ENCODE assay signal across 8 cellular contexts in the genomic region with DNA sequence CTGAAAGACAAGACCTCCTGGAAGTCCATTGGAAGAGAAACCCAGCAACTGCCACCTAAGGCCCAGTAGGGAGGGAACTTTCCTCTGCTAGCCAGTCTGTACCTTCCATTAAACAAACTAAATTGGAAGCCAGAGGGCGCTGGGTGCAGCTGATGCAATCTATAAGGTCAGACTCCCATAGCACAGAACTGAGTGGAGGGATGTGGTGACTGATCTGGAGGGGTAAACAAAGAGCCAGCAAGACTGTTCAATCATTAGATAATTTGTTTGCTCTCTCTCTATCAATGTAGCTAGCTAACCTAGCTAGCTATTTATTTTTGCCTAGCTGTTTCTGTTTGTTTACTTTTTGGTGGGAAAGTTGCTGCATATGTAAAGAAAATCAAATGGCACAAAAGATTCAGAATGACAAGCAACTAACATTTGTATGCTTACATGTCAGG.
DNase-seq lines count a peak whose midpoint lies in the region; ATAC-seq and TF ChIP-seq lines count a peak whose summit lies in the region.

No MANE protein-coding gene starts in this region.

- intact Hi-C loops in activated CD4-positive, alpha-beta T cell treated with anti-CD3 and anti-CD28 coated beads, Interleukin-2, amount 10 ng/mL, durations not matched to agents 24 days and 14 days (cut with micrococcal nuclease) = loop anchor here (1.0 kb wide), 2 partner anchors 972 to 1020 kb away; no protein-coding TSS in a partner anchor

- H3K4me1 ChIP-seq in suprapubic skin = peaks cover 13% of the 10 kb centered on the region

- TF ChIP-seq CTCF in fibroblast of pulmonary artery (IDR thresholded peaks at IDR 0.05; ENCODE audit: low read length, missing control alignments) (peak; percentile 68), suprapubic skin (IDR thresholded peaks at IDR 0.05) (no peak)

- H3K36me3 Mint-ChIP-seq in activated CD4-positive, alpha-beta T cell treated with anti-CD3 and anti-CD28 coated beads, Interleukin-2, amount 10 ng/mL, durations not matched to agents 24 days and 14 days (ENCODE audit: low read depth) = no peaks in the 10 kb centered on the region

- WGBS in suprapubic skin = 43% methylated on average over 1 of the region's 1 CpG

- H3K27me3 ChIP-seq in suprapubic skin = no peaks in the 10 kb centered on the region

- no peak for TF ChIP-seq POLR2A in suprapubic skin (IDR thresholded peaks at IDR 0.05)

- H3K9me3 ChIP-seq in suprapubic skin = no peaks in the 10 kb centered on the region

- peak; percentile 63 for DNase-seq in D341Med (ENCODE audit: low spot score)
- peak; percentile 66 for DNase-seq in MV-4-11 (lab: John Stamatoyannopoulos, UW)
- DNase-seq in activated CD4-positive, alpha-beta T cell treated with anti-CD3 and anti-CD28 coated beads, Interleukin-2, amount 10 ng/mL, durations not matched to agents 24 days and 14 days = peak; percentile 75
- DNase-seq in fibroblast of pulmonary artery (ENCODE audit: low read depth) = peak; percentile 74
- peak; percentile 33 for DNase-seq in skeletal muscle cell (ENCODE audit: low read depth)
- DNase-seq in suprapubic skin (ENCODE audit: low spot score in 2 of 2) = no peak
- DNase-seq in cerebellum (ENCODE audit: low spot score) = no peak

- no peaks in the 10 kb centered on the region for H3K9me3 Mint-ChIP-seq in activated CD4-positive, alpha-beta T cell treated with anti-CD3 and anti-CD28 coated beads, Interleukin-2, amount 10 ng/mL, durations not matched to agents 24 days and 14 days

- TF ChIP-seq EP300 in suprapubic skin (IDR thresholded peaks at IDR 0.05) = no peak

- peaks cover 2% of the 10 kb centered on the region for H3K27me3 Mint-ChIP-seq in activated CD4-positive, alpha-beta T cell treated with anti-CD3 and anti-CD28 coated beads, Interleukin-2, amount 10 ng/mL, durations not matched to agents 24 days and 14 days

- H3K4me1 Mint-ChIP-seq in activated CD4-positive, alpha-beta T cell treated with anti-CD3 and anti-CD28 coated beads, Interleukin-2, amount 10 ng/mL, durations not matched to agents 24 days and 14 days = no peaks in the 10 kb centered on the region

- H3K4me3 Mint-ChIP-seq in activated CD4-positive, alpha-beta T cell treated with anti-CD3 and anti-CD28 coated beads, Interleukin-2, amount 10 ng/mL, durations not matched to agents 24 days and 14 days = no peak overlapping the region

- H3K4me3 ChIP-seq in fibroblast of pulmonary artery (replicated peaks; ENCODE audit: low read depth, low read length) (no peak overlapping the region), skeletal muscle cell (ENCODE audit: low read depth, low read length) (no peak overlapping the region), suprapubic skin (no peak overlapping the region)

- H3K27ac Mint-ChIP-seq in activated CD4-positive, alpha-beta T cell treated with anti-CD3 and anti-CD28 coated beads, Interleukin-2, amount 10 ng/mL, durations not matched to agents 24 days and 14 days = no peak overlapping the region

- no peak overlapping the region for H3K27ac ChIP-seq in suprapubic skin

- H3K36me3 ChIP-seq in suprapubic skin = no peaks in the 10 kb centered on the region

- peak; percentile 66 for ATAC-seq in GM21390 (IDR thresholded peaks at IDR 0.05; ENCODE audit: unreplicated experiment)

Comparison
In these comparisons a context has a peak if more than half of its experiments do, and no peak if none do; other contexts are left out.
1. DNase-seq: peak in D341Med (single experiment), MV-4-11 (single experiment), activated CD4-positive, alpha-beta T cell treated with anti-CD3 and anti-CD28 coated beads, Interleukin-2, amount 10 ng/mL, durations not matched to agents 24 days and 14 days (single experiment), fibroblast of pulmonary artery (single experiment) and skeletal muscle cell (single experiment); none in suprapubic skin (0 of 2) and cerebellum (single experiment).